Comparison of ENCODE assay signal across 9 cellular contexts in genomic region chr18:3995476-3996102, GRCh38.
A peak's percentile ranks its signal among the peaks of the same experiment; 100 is the strongest.
DNase-seq lines count a peak whose midpoint lies in the region; ATAC-seq and TF ChIP-seq lines count a peak whose summit lies in the region.
"Had no signal": no experiment of that assay in that cellular context is flagged by ENCODE, and none has a peak within 500 bp of the region (broad histone marks: within the 10 kb centered on the region; RNA-seq: fewer than 3 reads in every experiment).

No MANE protein-coding gene starts in this region.

- WGBS in transverse colon (ENCODE audit: low coverage in 1 of 2), 2 donors: 13 to 19% methylated on average over 8 of the region's 8 CpGs

- no peaks in the 10 kb centered on the region for H3K9me3 ChIP-seq in transverse colon
- H3K9me3 ChIP-seq: BLaER1 treated with 17β-estradiol and CSF1 and Interleukin-3, amounts not matched to agents 10 nM and 100 nM had no signal

- no peak overlapping the region for H3K27ac ChIP-seq in transverse colon
- H3K27ac ChIP-seq: BLaER1 treated with 17β-estradiol and CSF1 and Interleukin-3, amounts not matched to agents 10 nM and 100 nM had no signal

- H3K9me3 Mint-ChIP-seq in activated CD4-positive, alpha-beta memory T cell treated with anti-CD3 and anti-CD28 coated beads, Interleukin-2, amount 10 ng/mL, durations not matched to agents 7 days and 5 days: no peaks in the 10 kb centered on the region
- no peaks in the 10 kb centered on the region for H3K9me3 Mint-ChIP-seq in nephron progenitor cell

- H3K27me3 Mint-ChIP-seq in activated CD4-positive, alpha-beta memory T cell treated with anti-CD3 and anti-CD28 coated beads, Interleukin-2, amount 10 ng/mL, durations not matched to agents 7 days and 5 days: peaks cover 11% of the 10 kb centered on the region
- H3K27me3 Mint-ChIP-seq in nephron progenitor cell (ENCODE audit: low read depth, poor library complexity): no peaks in the 10 kb centered on the region

- no peaks in the 10 kb centered on the region for H3K27me3 ChIP-seq in transverse colon
- H3K27me3 ChIP-seq: BLaER1 treated with 17β-estradiol and CSF1 and Interleukin-3, amounts not matched to agents 10 nM and 100 nM had no signal

- peak; percentile 91 for TF ChIP-seq CTCF in nephron progenitor cell (IDR thresholded peaks at IDR 0.05)
- peak; percentile 59 to 89 (median 81) for TF ChIP-seq CTCF in transverse colon (IDR thresholded peaks at IDR 0.05)

- H3K36me3 ChIP-seq in transverse colon: no peaks in the 10 kb centered on the region
- H3K36me3 ChIP-seq: BLaER1 treated with 17β-estradiol and CSF1 and Interleukin-3, amounts not matched to agents 10 nM and 100 nM had no signal

- no peak for TF ChIP-seq POLR2A in transverse colon (IDR thresholded peaks at IDR 0.05)

- ATAC-seq in HG03342 (IDR thresholded peaks at IDR 0.05; ENCODE audit: unreplicated experiment) (peak; percentile 78), esophagus mucosa (peak; percentile 37)

- H3K4me1 ChIP-seq in transverse colon: no peaks in the 10 kb centered on the region
- H3K4me1 ChIP-seq: BLaER1 treated with 17β-estradiol and CSF1 and Interleukin-3, amounts not matched to agents 10 nM and 100 nM had no signal

- CTCF ChIA-PET in activated CD4-positive, alpha-beta memory T cell treated with anti-CD3 and anti-CD28 coated beads, Interleukin-2, amount 10 ng/mL, durations not matched to agents 7 days and 5 days (lab: Charles Lee): interaction anchor here (0.6 to 3.8 kb wide), 12 partner anchors 10 to 1294 kb away, joined by 3 to 62 read pairs (median 4); no protein-coding TSS in a partner anchor

- no peak for TF ChIP-seq EP300 in transverse colon (IDR thresholded peaks at IDR 0.05; ENCODE audit: low read depth)

- no peak overlapping the region for H3K4me3 Mint-ChIP-seq in activated CD4-positive, alpha-beta memory T cell treated with anti-CD3 and anti-CD28 coated beads, Interleukin-2, amount 10 ng/mL, durations not matched to agents 7 days and 5 days
- H3K4me3 Mint-ChIP-seq in nephron progenitor cell: no peak overlapping the region

- no peak overlapping the region for H3K27ac Mint-ChIP-seq in activated CD4-positive, alpha-beta memory T cell treated with anti-CD3 and anti-CD28 coated beads, Interleukin-2, amount 10 ng/mL, durations not matched to agents 7 days and 5 days
- no peak overlapping the region for H3K27ac Mint-ChIP-seq in nephron progenitor cell

- POLR2A ChIA-PET in activated CD4-positive, alpha-beta memory T cell treated with anti-CD3 and anti-CD28 coated beads, Interleukin-2, amount 10 ng/mL, durations not matched to agents 7 days and 5 days (lab: Charles Lee): no interaction called here

- no peak overlapping the region for H3K4me3 ChIP-seq in transverse colon
- H3K4me3 ChIP-seq: BLaER1 treated with 17β-estradiol and CSF1 and Interleukin-3, amounts not matched to agents 10 nM and 100 nM had no signal

- H3K4me1 Mint-ChIP-seq in activated CD4-positive, alpha-beta memory T cell treated with anti-CD3 and anti-CD28 coated beads, Interleukin-2, amount 10 ng/mL, durations not matched to agents 7 days and 5 days: no peaks in the 10 kb centered on the region
- peaks cover 27% of the 10 kb centered on the region for H3K4me1 Mint-ChIP-seq in nephron progenitor cell

- no peaks in the 10 kb centered on the region for H3K36me3 Mint-ChIP-seq in activated CD4-positive, alpha-beta memory T cell treated with anti-CD3 and anti-CD28 coated beads, Interleukin-2, amount 10 ng/mL, durations not matched to agents 7 days and 5 days (ENCODE audit: low read depth)
- H3K36me3 Mint-ChIP-seq in nephron progenitor cell (ENCODE audit: low read depth): no peaks in the 10 kb centered on the region

- in situ Hi-C loops in transverse colon (cut with MboI; ENCODE audit: low pct_ligation_motif_present in 1 of 4, low pct_unique_long_range_greater_than_20kb in 1 of 4, low sequenced_read_pairs in 3 of 4): loop anchor here in 3 of 4 donors (25.0 kb wide), 3 partner anchors 208 to 708 kb away; no protein-coding TSS in a partner anchor

- DNase-seq in NCI-H524 (lab: John Stamatoyannopoulos, UW) (peak; percentile 53 to 79), NCI-H524 treated with DMSO at 0.1 percent for 48 hours (lab: John Stamatoyannopoulos, UW) (no peak), NCI-H774 (lab: John Stamatoyannopoulos, UW) (peak; percentile 55), nephron progenitor cell (peak; percentile 64), transverse colon (peak; percentile 56)
- DNase-seq in activated CD4-positive, alpha-beta memory T cell treated with anti-CD3 and anti-CD28 coated beads, Interleukin-2, amount 10 ng/mL, durations not matched to agents 7 days and 5 days: peak; percentile 56

- intact Hi-C loops in transverse colon (cut with DNase I; ENCODE audit: low total_unique reads): loop anchor here (2.0 kb wide), 1 partner anchor 217 kb away; no protein-coding TSS in a partner anchor
